Comparison of ENCODE assay signal across 7 cellular contexts in the genomic region with DNA sequence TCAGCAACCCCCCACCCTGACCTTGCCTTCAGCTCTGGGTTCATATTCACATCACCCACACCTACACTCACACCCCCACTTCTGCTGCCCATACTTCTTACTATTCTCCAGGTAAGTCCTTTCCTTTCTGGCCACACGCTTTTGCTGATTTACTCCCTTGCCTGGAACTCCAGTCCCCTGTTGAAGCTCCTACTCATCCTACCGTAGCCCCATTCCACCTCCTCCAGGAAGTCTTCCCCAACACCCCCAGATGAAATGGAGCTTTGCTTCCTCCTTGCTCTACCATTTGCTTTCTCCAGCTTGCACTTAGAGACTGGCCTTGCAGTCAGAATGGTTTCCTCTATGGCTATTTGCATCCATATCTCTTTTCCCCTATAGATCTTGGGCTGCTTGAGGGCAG.
"Had no signal": no experiment of that assay in that cellular context is flagged by ENCODE, and none has a peak within 500 bp of the region (broad histone marks: within the 10 kb centered on the region; RNA-seq: fewer than 3 reads in every experiment).

No MANE protein-coding gene starts in this region.

- H3K4me3 Mint-ChIP-seq: IgD-negative memory B cell had no signal

- H3K4me3 ChIP-seq: K562 had no signal

- DNase-seq: IMR-90, KBM-7, KG1 had no signal

- H3K9me3 Mint-ChIP-seq: IgD-negative memory B cell had no signal

- H3K27ac ChIP-seq: HL-60 had no signal

- H3K36me3 Mint-ChIP-seq: IgD-negative memory B cell had no signal

- H3K27ac Mint-ChIP-seq: IgD-negative memory B cell had no signal

- ATAC-seq: HepG2, K562 had no signal
